ENCODE assay signal across 14 cellular contexts in the genomic region with DNA sequence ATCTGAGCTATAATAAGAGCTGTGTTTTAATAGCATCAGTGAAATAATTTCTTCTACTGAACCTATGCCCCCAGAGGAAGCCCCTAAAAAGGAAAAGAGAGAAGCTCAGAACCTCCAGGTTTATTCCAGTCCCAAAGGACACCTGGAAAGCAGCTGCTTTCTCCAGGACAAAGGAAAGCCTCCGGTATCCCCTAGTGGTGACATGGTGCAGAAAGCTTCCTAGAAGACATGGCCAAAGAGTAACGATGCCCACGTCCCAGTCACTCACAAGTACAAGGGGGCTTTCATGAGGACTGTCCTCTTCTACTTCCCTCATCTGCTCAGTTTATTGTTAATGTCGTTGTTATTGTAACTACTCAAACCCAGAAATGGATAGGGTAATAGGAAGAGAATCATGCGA.
DNase-seq lines count a peak whose midpoint lies in the region; ATAC-seq and TF ChIP-seq lines count a peak whose summit lies in the region.
"Had no signal": no experiment of that assay in that cellular context is flagged by ENCODE, and none has a peak within 500 bp of the region (broad histone marks: within the 10 kb centered on the region; RNA-seq: fewer than 3 reads in every experiment).

No MANE protein-coding gene starts in this region.

- no peak overlapping the region for H3K27ac Mint-ChIP-seq in activated T-cell treated with anti-CD3 and anti-CD28 coated beads, Interleukin-2, amount 50 U/mL, for 72 hours
- H3K27ac Mint-ChIP-seq: activated T-helper 2 cell treated with anti-CD3 and anti-CD28 coated beads, Interferon-gamma antibody, Interleukin-2, Interleukin-4, amounts not matched to agents 10 μg/mL and 5 μg/mL and 100 μg/mL, durations not matched to agents 14 hours and 24 hours and 36 hours; CD8-positive, alpha-beta T cell had no signal

- H3K9me3 Mint-ChIP-seq in activated T-cell treated with anti-CD3 and anti-CD28 coated beads, Interleukin-2, amount 50 U/mL, for 72 hours = no peaks in the 10 kb centered on the region
- H3K9me3 Mint-ChIP-seq: activated T-helper 2 cell treated with anti-CD3 and anti-CD28 coated beads, Interferon-gamma antibody, Interleukin-2, Interleukin-4, amounts not matched to agents 10 μg/mL and 5 μg/mL and 100 μg/mL, durations not matched to agents 14 hours and 24 hours and 36 hours; CD8-positive, alpha-beta T cell had no signal

- peaks cover 4% of the 10 kb centered on the region for H3K27me3 Mint-ChIP-seq in activated T-cell treated with anti-CD3 and anti-CD28 coated beads, Interleukin-2, amount 50 U/mL, for 72 hours (ENCODE audit: low read depth)

- H3K36me3 Mint-ChIP-seq in activated T-cell treated with anti-CD3 and anti-CD28 coated beads, Interleukin-2, amount 50 U/mL, for 72 hours (ENCODE audit: insufficient read depth in 2 of 2) = no peaks in the 10 kb centered on the region
- H3K36me3 Mint-ChIP-seq: CD8-positive, alpha-beta T cell had no signal

- no peaks in the 10 kb centered on the region for H3K4me1 ChIP-seq in A673 (ENCODE audit: insufficient read depth, low read length, poor library complexity, severe bottlenecking)
- H3K4me1 ChIP-seq in psoas muscle = no peaks in the 10 kb centered on the region
- H3K4me1 ChIP-seq: uterus had no signal

- no peaks in the 10 kb centered on the region for H3K27me3 ChIP-seq in A673 (replicated peaks; ENCODE audit: insufficient read depth, low read depth, low read length, poor library complexity)
- no peaks in the 10 kb centered on the region for H3K27me3 ChIP-seq in psoas muscle (ENCODE audit: insufficient read depth in 3 of 3, low read length in 2 of 3)
- H3K27me3 ChIP-seq: heart left ventricle, MG63, uterus had no signal

- H3K9me3 ChIP-seq in A673 (ENCODE audit: low read depth, low read length, poor library complexity, severe bottlenecking) (no peaks in the 10 kb centered on the region), psoas muscle (no peaks in the 10 kb centered on the region)
- H3K9me3 ChIP-seq: heart left ventricle, MG63, uterus had no signal

- no peak overlapping the region for H3K4me3 ChIP-seq in A673 (ENCODE audit: low read depth, low read length, poor library complexity, severe bottlenecking)
- H3K4me3 ChIP-seq in fibroblast of villous mesenchyme (ENCODE audit: low read depth, low read length) = no peak overlapping the region
- no peak overlapping the region for H3K4me3 ChIP-seq in psoas muscle
- H3K4me3 ChIP-seq: heart left ventricle, MG63, uterus had no signal

- WGBS in psoas muscle, 3 donors = 37 to 49% (median 39%) methylated on average over 5 of the region's 5 CpGs

- TF ChIP-seq CTCF in A673 (conservative IDR thresholded peaks at IDR 0.05; ENCODE audit: low read depth, low read length) (peak; percentile 43), GM12873 (IDR thresholded peaks at IDR 0.05; ENCODE audit: insufficient read depth, low read depth, low read length, missing control alignments) (peak; percentile 14), fibroblast of villous mesenchyme (IDR thresholded peaks at IDR 0.05; ENCODE audit: insufficient read depth, low read depth, low read length) (peak; percentile 37), psoas muscle (IDR thresholded peaks at IDR 0.05) (no peak)

- POLR2A ChIA-PET in A673 (lab: Charles Lee; ENCODE audit: low non-redundant PET) = no interaction called here

- intact Hi-C loops in A673 (cut with micrococcal nuclease; ENCODE audit: unreplicated experiment) = no loop called here
- intact Hi-C loops in psoas muscle (cut with DNase I) = no loop called here

- H3K36me3 ChIP-seq in A673 (ENCODE audit: insufficient read depth, low read length, poor library complexity, severe bottlenecking) (no peaks in the 10 kb centered on the region), psoas muscle (ENCODE audit: insufficient read depth in 1 of 2, low read depth in 1 of 2) (no peaks in the 10 kb centered on the region)
- H3K36me3 ChIP-seq: MG63, uterus had no signal

- CTCF ChIA-PET in A673 (lab: Charles Lee) = no interaction called here

- in situ Hi-C loops in SK-MEL-5 (cut with HindIII; ENCODE audit: low pct_unique_long_range_greater_than_20kb, low sequenced_read_pairs) = no loop called here

- no peaks in the 10 kb centered on the region for H3K4me1 Mint-ChIP-seq in activated T-cell treated with anti-CD3 and anti-CD28 coated beads, Interleukin-2, amount 50 U/mL, for 72 hours (ENCODE audit: low read depth)

- no peak for DNase-seq in A673 (ENCODE audit: low spot score)
- DNase-seq in SK-MEL-5 (ENCODE audit: low read depth, low spot score) = peak; percentile 45
- peak; percentile 4 for DNase-seq in fibroblast of villous mesenchyme (ENCODE audit: low read depth)
- no peak for DNase-seq in psoas muscle
- no peak for DNase-seq in activated T-cell treated with anti-CD3 and anti-CD28 coated beads, Interleukin-2, amount 50 U/mL, for 72 hours
- DNase-seq in NCI-H774 (lab: John Stamatoyannopoulos, UW) = no peak
- DNase-seq: CD8-positive, alpha-beta T cell; heart left ventricle; MG63; T1000 had no signal

- no peak for ATAC-seq in GM19395 (IDR thresholded peaks at IDR 0.05; ENCODE audit: unreplicated experiment)
- ATAC-seq in psoas muscle = no peak
- ATAC-seq in activated T-cell treated with anti-CD3 and anti-CD28 coated beads, Interleukin-2, amount 50 U/mL, for 72 hours (replicated peaks in 1 of 2) = no peak
- ATAC-seq: CD8-positive, alpha-beta T cell; heart left ventricle had no signal

- BruUV-seq in A673 (replicated peaks; lab: Mats Ljungman, UMichigan) = no TSS peak

- H3K27ac ChIP-seq in A673 (ENCODE audit: low read depth, low read length, poor library complexity, severe bottlenecking) (no peak overlapping the region), psoas muscle (no peak overlapping the region)
- H3K27ac ChIP-seq: heart left ventricle, uterus had no signal

- no peak overlapping the region for H3K4me3 Mint-ChIP-seq in activated T-cell treated with anti-CD3 and anti-CD28 coated beads, Interleukin-2, amount 50 U/mL, for 72 hours
- H3K4me3 Mint-ChIP-seq: CD8-positive, alpha-beta T cell had no signal

Comparison
In these comparisons a context has a peak if more than half of its experiments do, and no peak if none do; other contexts are left out.
1. DNase-seq: peak in SK-MEL-5 (single experiment) and fibroblast of villous mesenchyme (single experiment); none in A673 (single experiment), psoas muscle (0 of 2), activated T-cell treated with anti-CD3 and anti-CD28 coated beads, Interleukin-2, amount 50 U/mL, for 72 hours (0 of 2) and NCI-H774 (single experiment).